Comparison of ENCODE assay signal across 25 cellular contexts in genomic region chr2:55846426-55846825, GRCh38.
"Had no signal": no experiment of that assay in that cellular context is flagged by ENCODE, and none has a peak within 500 bp of the region (broad histone marks: within the 10 kb centered on the region; RNA-seq: fewer than 3 reads in every experiment).

No MANE protein-coding gene starts in this region.

- H3K27me3 ChIP-seq: colonic mucosa, esophagus squamous epithelium, gastroesophageal sphincter, heart right ventricle, left lung had no signal

- H3K4me1 ChIP-seq: gastroesophageal sphincter had no signal

- ATAC-seq: effector memory CD8-positive, alpha-beta T cell; esophagus mucosa; gastroesophageal sphincter; heart right ventricle; left cardiac atrium; left lung; left ventricle myocardium superior; lower lobe of right lung; mucosa of descending colon; naive thymus-derived CD8-positive, alpha-beta T cell had no signal

- FAIRE-seq: endometrium, islet of Langerhans, keratinocyte had no signal

- H3K9me3 ChIP-seq: colonic mucosa, esophagus squamous epithelium, gastroesophageal sphincter, heart right ventricle, lower lobe of right lung, mucosa of descending colon had no signal

- DNase-seq: colonic mucosa; cortex of kidney; effector CD8-positive, alpha-beta T cell; effector memory CD8-positive, alpha-beta T cell; endodermal cell; erythroblast; esophagus squamous epithelium; foreskin fibroblast; foreskin melanocyte; heart right ventricle; hippocampal formation; left cardiac atrium; left lung; left ventricle myocardium superior; lower lobe of right lung; mesenchymal stem cell; mucosa of descending colon; naive B cell; naive thymus-derived CD8-positive, alpha-beta T cell had no signal

- H3K27ac ChIP-seq: colonic mucosa, epithelial cell of prostate, esophagus squamous epithelium, gastroesophageal sphincter, heart right ventricle, left lung, lower lobe of right lung had no signal

- H3K36me3 ChIP-seq: colonic mucosa, esophagus squamous epithelium, gastroesophageal sphincter, heart right ventricle, left lung, lower lobe of right lung had no signal

- H3K4me3 ChIP-seq: colonic mucosa, esophagus squamous epithelium, gastroesophageal sphincter, heart right ventricle, left lung, lower lobe of right lung, mucosa of descending colon had no signal
